Comparison of ENCODE assay signal across 8 cellular contexts in genomic region chr12:15700595-15700994, GRCh38.
DNase-seq lines count a peak whose midpoint lies in the region; ATAC-seq and TF ChIP-seq lines count a peak whose summit lies in the region.

No MANE protein-coding gene starts in this region.

- H3K4me1 ChIP-seq in BLaER1 (peaks cover 12% of the 10 kb centered on the region), mesodermal cell (ENCODE audit: control insufficient read depth, insufficient read depth, low read length, poor library complexity, severe bottlenecking) (peaks cover 30% of the 10 kb centered on the region)

- no CpG with 5 or more reads among the region's 1 CpG for WGBS in mesodermal cell (ENCODE audit: insufficient coverage in 2 of 2), 2 experiments

- H3K36me3 Mint-ChIP-seq in nephron progenitor cell (ENCODE audit: low read depth) = no peaks in the 10 kb centered on the region

- H3K4me2 ChIP-seq in BLaER1 = peak overlapping the region; percentile 10; the same call in 1 of the 2 replicates

- ATAC-seq in GM21360 (IDR thresholded peaks at IDR 0.05; ENCODE audit: unreplicated experiment) = peak; percentile 73

- no peaks in the 10 kb centered on the region for H3K9me3 Mint-ChIP-seq in nephron progenitor cell

- H3K4me3 ChIP-seq in BLaER1 (no peak overlapping the region), mesodermal cell (ENCODE audit: extremely low read depth, insufficient read depth, low read length, poor library complexity, severe bottlenecking) (no peak overlapping the region)

- no peak overlapping the region for H3K27ac Mint-ChIP-seq in nephron progenitor cell

- H4K20me1 ChIP-seq in BLaER1 = no peaks in the 10 kb centered on the region

- intact Hi-C loops in head of caudate nucleus (cut with DNase I) = no loop called here

- H3K9ac ChIP-seq in BLaER1 = no peak overlapping the region

- no peak for TF ChIP-seq CTCF in nephron progenitor cell (IDR thresholded peaks at IDR 0.05)

- peak; percentile 91 for DNase-seq in M059J (ENCODE audit: low read depth)
- peak; percentile 68 for DNase-seq in brain pericyte (ENCODE audit: low read depth, low spot score)
- DNase-seq in nephron progenitor cell = no peak
- DNase-seq in DMS 273 (lab: John Stamatoyannopoulos, UW; ENCODE audit: unreplicated experiment) = no peak
- DNase-seq in head of caudate nucleus = no peak

- H3K4me1 Mint-ChIP-seq in nephron progenitor cell = peaks cover 5% of the 10 kb centered on the region

- H3K4me3 Mint-ChIP-seq in nephron progenitor cell = no peak overlapping the region

- H3K27me3 ChIP-seq in BLaER1 = no peaks in the 10 kb centered on the region

- H3K27me3 Mint-ChIP-seq in nephron progenitor cell (ENCODE audit: low read depth, poor library complexity) = no peaks in the 10 kb centered on the region

- H3K36me3 ChIP-seq in BLaER1 = no peaks in the 10 kb centered on the region
- H3K36me3 ChIP-seq in mesodermal cell (ENCODE audit: control insufficient read depth, insufficient read depth, low read length) = no peaks in the 10 kb centered on the region

- H3K9me3 ChIP-seq in BLaER1 (no peaks in the 10 kb centered on the region), mesodermal cell (ENCODE audit: control insufficient read depth, low read length) (no peaks in the 10 kb centered on the region)

- H3K27ac ChIP-seq in BLaER1 (no peak overlapping the region), mesodermal cell (ENCODE audit: low read depth, low read length, severe bottlenecking) (peak overlapping the region; percentile 66)

Comparison
In these comparisons a context has a peak if more than half of its experiments do, and no peak if none do; other contexts are left out.
1. DNase-seq: peak in M059J (single experiment) and brain pericyte (single experiment); none in nephron progenitor cell (single experiment), DMS 273 (single experiment) and head of caudate nucleus (0 of 42).